Comparison of ENCODE assay signal across 32 cellular contexts in the genomic region with DNA sequence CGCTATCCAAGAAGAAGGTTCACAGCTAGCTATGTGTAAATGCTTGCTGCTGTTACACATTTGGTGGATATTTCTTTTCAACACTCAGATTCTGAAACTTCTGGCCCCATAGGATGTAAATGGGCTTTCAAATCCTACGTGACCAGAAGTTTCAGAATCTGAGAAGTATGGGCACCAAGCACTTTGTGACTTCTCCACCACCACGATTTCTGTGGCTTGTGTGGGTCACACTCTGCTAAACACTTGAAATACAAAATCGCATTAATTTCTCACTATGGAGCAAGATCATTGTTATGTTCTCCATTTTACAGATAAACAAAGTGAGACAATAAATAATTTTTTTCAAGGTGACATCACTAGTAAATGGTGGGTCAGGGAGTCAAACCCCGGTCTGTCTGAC.
DNase-seq lines count a peak whose midpoint lies in the region; ATAC-seq and TF ChIP-seq lines count a peak whose summit lies in the region.
"Had no signal": no experiment of that assay in that cellular context is flagged by ENCODE, and none has a peak within 500 bp of the region (broad histone marks: within the 10 kb centered on the region; RNA-seq: fewer than 3 reads in every experiment).

No MANE protein-coding gene starts in this region.

- H3K4me1 ChIP-seq in osteoblast (ENCODE audit: insufficient read depth, low read length): peaks cover 20% of the 10 kb centered on the region

- no peaks in the 10 kb centered on the region for H3K36me3 ChIP-seq in osteoblast (ENCODE audit: insufficient read depth, low read length)
- H3K36me3 ChIP-seq: gastrocnemius medialis, MG63, Peyer's patch, right lobe of liver, upper lobe of right lung, WERI-Rb-1 had no signal

- H2AFZ ChIP-seq in osteoblast (ENCODE audit: low read length): no peak overlapping the region
- H2AFZ ChIP-seq: hepatocyte had no signal

- ATAC-seq in GM18868 (IDR thresholded peaks at IDR 0.05; ENCODE audit: unreplicated experiment) (peak; percentile 43), GM21786 (IDR thresholded peaks at IDR 0.05; ENCODE audit: unreplicated experiment) (peak; percentile 40), HG03139 (IDR thresholded peaks at IDR 0.05; ENCODE audit: unreplicated experiment) (peak; percentile 30)
- ATAC-seq: activated naive CD8-positive, alpha-beta T cell treated with anti-CD3 and anti-CD28 coated beads, Interleukin-2, amount 50 U/mL, for 24 hours; gastrocnemius medialis; K562; right lobe of liver; stimulated activated memory B cell treated with anti-CD40 and anti-IgM and Interleukin-4, amounts not matched to agents 10 μg/mL and 1 μg/mL and 100 μg/mL, for 72 hours; upper lobe of right lung had no signal

- H3K27ac ChIP-seq in osteoblast (ENCODE audit: low read depth, low read length) (no peak overlapping the region), dorsolateral prefrontal cortex (no peak overlapping the region)
- H3K27ac ChIP-seq: gastrocnemius medialis, hepatocyte, Peyer's patch, right lobe of liver, upper lobe of right lung, WERI-Rb-1 had no signal

- no peaks in the 10 kb centered on the region for H3K9me3 ChIP-seq in osteoblast (ENCODE audit: low read depth, low read length)
- H3K9me3 ChIP-seq: gastrocnemius medialis, MG63, Peyer's patch, right lobe of liver, upper lobe of right lung had no signal

- H3K27me3 ChIP-seq in osteoblast (ENCODE audit: insufficient read depth, low read length): no peaks in the 10 kb centered on the region
- H3K27me3 ChIP-seq in dorsolateral prefrontal cortex: no peaks in the 10 kb centered on the region
- H3K27me3 ChIP-seq: gastrocnemius medialis, hepatocyte, MG63, Peyer's patch, right lobe of liver, upper lobe of right lung had no signal

- no peak overlapping the region for H3K4me3 ChIP-seq in osteoblast (ENCODE audit: insufficient read depth, low read length)
- no peak overlapping the region for H3K4me3 ChIP-seq in dorsolateral prefrontal cortex
- H3K4me3 ChIP-seq: gastrocnemius medialis, hepatocyte, K562, MG63, Peyer's patch, right lobe of liver, upper lobe of right lung had no signal

- intact Hi-C loops in dorsolateral prefrontal cortex (cut with DNase I) (no loop called here), posterior vena cava (cut with DNase I) (loop anchor here in 1 of 2 donors (10.0 kb wide), 1 partner anchor 85 kb away; no protein-coding TSS in a partner anchor)

- TF ChIP-seq CTCF in osteoblast (IDR thresholded peaks at IDR 0.05; ENCODE audit: extremely low read depth, low read depth, low read length) (no peak), dorsolateral prefrontal cortex (IDR thresholded peaks at IDR 0.05 in 54 of 56, conservative IDR thresholded peaks at IDR 0.05 in 2 of 56; ENCODE audit: low read depth in 1 of 56, partially characterized antibody in 56 of 56) (no peak)

- no peaks in the 10 kb centered on the region for H3K79me2 ChIP-seq in osteoblast (ENCODE audit: insufficient read depth, low read length)
- H3K79me2 ChIP-seq: hepatocyte had no signal

- no peaks in the 10 kb centered on the region for H4K20me1 ChIP-seq in osteoblast (ENCODE audit: insufficient read depth, low read length)

- H3K4me2 ChIP-seq in osteoblast (ENCODE audit: insufficient read depth, low read length): no peak overlapping the region
- H3K4me2 ChIP-seq: hepatocyte had no signal

- no peak for DNase-seq in osteoblast (ENCODE audit: insufficient read length, low spot score, missing footprints)
- DNase-seq in dorsolateral prefrontal cortex: no peak
- DNase-seq in posterior vena cava (ENCODE audit: low spot score): no peak
- no peak for DNase-seq in UCSD-AML1 (lab: John Stamatoyannopoulos, UW; ENCODE audit: unreplicated experiment)
- DNase-seq: activated CD4-positive, alpha-beta T cell treated with anti-CD3 and anti-CD28 coated beads, Interleukin-2, amount 10 ng/mL, durations not matched to agents 7 days and 5 days; activated gamma-delta T cell treated with Interleukin-2 at 50 U/mL for 16 hours; activated naive CD8-positive, alpha-beta T cell treated with anti-CD3 and anti-CD28 coated beads, Interleukin-2, amount 50 U/mL, for 24 hours; activated T-cell treated with anti-CD3 and anti-CD28 coated beads, Interleukin-2, amount 50 U/mL, for 24 hours; central memory CD4-positive, alpha-beta T cell; gastrocnemius medialis; MG63; NCI-H1105 treated with DMSO at 0.1 percent for 48 hours; NCI-H2029 treated with DMSO at 0.1 percent for 48 hours; NCI-H2227 treated with DMSO at 0.1 percent for 48 hours; NCI-H526 treated with DMSO at 0.1 percent for 48 hours; Peyer's patch; posterior cingulate gyrus; right lobe of liver; SIG-M5; stimulated activated CD4-positive, alpha-beta T cell treated with anti-CD3 and anti-CD28 coated beads, Interleukin-12 subunit alpha, Interleukin-12 subunit beta, amount 100 ng/mL, for 4 hours; stimulated activated CD4-positive, alpha-beta T cell treated with anti-CD3 and anti-CD28 coated beads, Interleukin-4, amount 100 ng/mL, for 1 hour; substantia nigra; SW 1271; T-helper 9 cell; upper lobe of right lung; WERI-Rb-1 had no signal
